Comparison of ENCODE assay signal across 15 cellular contexts in genomic region chr19:7913652-7914051, GRCh38. TPM values are rescaled to one million over a fixed set of nuclear protein-coding genes. Genes with fewer than 3 reads are reported as not detected.
DNase-seq lines count a peak whose midpoint lies in the region; ATAC-seq and TF ChIP-seq lines count a peak whose summit lies in the region.
"Had no signal": no experiment of that assay in that cellular context is flagged by ENCODE, and none has a peak within 500 bp of the region (broad histone marks: within the 10 kb centered on the region; RNA-seq: fewer than 3 reads in every experiment).

No MANE protein-coding gene starts in this region.

- CTCF ChIA-PET in mammary epithelial cell (lab: Charles Lee; ENCODE audit: low non-redundant PET) = no interaction called here
- CTCF ChIA-PET in Panc1 (lab: Charles Lee) = no interaction called here

- in situ Hi-C loops in mammary epithelial cell (cut with MboI; ENCODE audit: low sequenced_read_pairs in 2 of 2) (no loop called here), Panc1 (cut with HindIII; ENCODE audit: low pct_unique_long_range_greater_than_20kb, low sequenced_read_pairs) (no loop called here)

- intact Hi-C loops in mammary epithelial cell (cut with micrococcal nuclease) (no loop called here), breast epithelium (cut with DNase I; ENCODE audit: low total_unique reads) (no loop called here), Panc1 (cut with micrococcal nuclease; ENCODE audit: unreplicated experiment) (no loop called here)

- H3K4me1 Mint-ChIP-seq in neural progenitor cell (peaks cover 11% of the 10 kb centered on the region), nephron progenitor cell (peaks cover 18% of the 10 kb centered on the region)

- dilution Hi-C loops in mammary epithelial cell (cut with HindIII; ENCODE audit: low sequenced_read_pairs) = no loop called here

- H3K9me3 Mint-ChIP-seq in neural progenitor cell (no peaks in the 10 kb centered on the region), nephron progenitor cell (no peaks in the 10 kb centered on the region)
- H3K9me3 Mint-ChIP-seq: CD4-positive, alpha-beta T cell had no signal

- BruUV-seq in mammary epithelial cell (replicated peaks; lab: Mats Ljungman, UMichigan) (TSS peak; percentile 49), Panc1 (replicated peaks; lab: Mats Ljungman, UMichigan) (TSS peak; percentile 92)

- peaks cover 12% of the 10 kb centered on the region for H3K36me3 Mint-ChIP-seq in neural progenitor cell
- peaks cover 20% of the 10 kb centered on the region for H3K36me3 Mint-ChIP-seq in nephron progenitor cell (ENCODE audit: low read depth)

- H3K9me3 ChIP-seq in mammary epithelial cell (replicated peaks; ENCODE audit: insufficient read depth, low read length) (no peaks in the 10 kb centered on the region), breast epithelium (no peaks in the 10 kb centered on the region), Panc1 (ENCODE audit: control insufficient read depth, insufficient read depth, low read depth, low read length) (no peaks in the 10 kb centered on the region), neural progenitor cell (ENCODE audit: low read depth) (no peaks in the 10 kb centered on the region)

- H3K27ac ChIP-seq in mammary epithelial cell (ENCODE audit: insufficient read depth, low read depth, low read length) (no peak overlapping the region), breast epithelium (no peak overlapping the region), Panc1 (ENCODE audit: low read length) (no peak overlapping the region), neural progenitor cell (no peak overlapping the region)

- TF ChIP-seq POLR2A in breast epithelium (IDR thresholded peaks at IDR 0.05) = no peak

- H3K36me3 ChIP-seq in mammary epithelial cell (ENCODE audit: insufficient read depth, low read length) = no peaks in the 10 kb centered on the region
- peaks cover 27% of the 10 kb centered on the region for H3K36me3 ChIP-seq in breast epithelium
- no peaks in the 10 kb centered on the region for H3K36me3 ChIP-seq in Panc1 (ENCODE audit: control insufficient read depth, insufficient read depth, low read length)
- H3K36me3 ChIP-seq in neural progenitor cell = no peaks in the 10 kb centered on the region

- H3K79me2 ChIP-seq in mammary epithelial cell (ENCODE audit: insufficient read depth, low read length) (peaks cover 2% of the 10 kb centered on the region), neural progenitor cell (ENCODE audit: low read depth) (no peaks in the 10 kb centered on the region)

- DNase-seq in mammary epithelial cell = no peak
- no peak for DNase-seq in breast epithelium (ENCODE audit: low spot score in 2 of 2)
- DNase-seq in Panc1 (ENCODE audit: low read depth, low spot score) = no peak
- DNase-seq in neural progenitor cell (ENCODE audit: low spot score) = no peak
- no peak for DNase-seq in nephron progenitor cell
- no peak for DNase-seq in NCI-H446 (lab: John Stamatoyannopoulos, UW)
- DNase-seq: 8988T; ACHN; C1 segment of cervical spinal cord; CD4-positive, alpha-beta T cell; DMS153; DMS79 treated with DMSO at 0.1 percent for 48 hours; EL; H7 had no signal

- POLR2A ChIA-PET in Panc1 (lab: Charles Lee) = interaction anchor here (0.7 kb wide), 1 partner anchor 583 kb away, joined by 3 read pairs; no protein-coding TSS in a partner anchor

- H3K4me3 ChIP-seq in mammary epithelial cell (replicated peaks in 1 of 3; ENCODE audit: insufficient read depth in 1 of 3, low read depth in 2 of 3, low read length in 3 of 3) (no peak overlapping the region), breast epithelium (no peak overlapping the region), Panc1 (ENCODE audit: low read depth in 2 of 2, low read length in 2 of 2) (no peak overlapping the region), neural progenitor cell (no peak overlapping the region)
- H3K4me3 ChIP-seq: GM23338 had no signal

- H3F3A ChIP-seq in neural progenitor cell (ENCODE audit: low read depth) = peaks cover 20% of the 10 kb centered on the region

- no peak overlapping the region for H3K27ac Mint-ChIP-seq in neural progenitor cell
- no peak overlapping the region for H3K27ac Mint-ChIP-seq in nephron progenitor cell
- H3K27ac Mint-ChIP-seq: CD4-positive, alpha-beta T cell; GM23338 had no signal

- 83% methylated on average over 10 of the region's 10 CpGs for WGBS in mammary epithelial cell (ENCODE audit: low coverage, missing lambda C conversion rate)

- ATAC-seq in Panc1 = no peak
- ATAC-seq: GM23338 had no signal

- H2AFZ ChIP-seq in mammary epithelial cell (ENCODE audit: low read depth, low read length) (no peak overlapping the region), neural progenitor cell (replicated peaks) (no peak overlapping the region)
- H2AFZ ChIP-seq: GM23338 had no signal

- TF ChIP-seq CTCF in mammary epithelial cell (conservative IDR thresholded peaks at IDR 0.05 in 1 of 2, IDR thresholded peaks at IDR 0.05 in 1 of 2; ENCODE audit: extremely low read depth in 1 of 2, insufficient read depth in 1 of 2, low read depth in 1 of 2, low read length in 2 of 2) = no peak
- TF ChIP-seq CTCF in breast epithelium (IDR thresholded peaks at IDR 0.05) = no peak
- no peak for TF ChIP-seq CTCF in Panc1 (IDR thresholded peaks at IDR 0.05)
- TF ChIP-seq CTCF in neural progenitor cell (IDR thresholded peaks at IDR 0.05) = no peak
- TF ChIP-seq CTCF in nephron progenitor cell (IDR thresholded peaks at IDR 0.05) = no peak

- no peak overlapping the region for H3K9ac ChIP-seq in mammary epithelial cell (ENCODE audit: insufficient read depth, low read length)
- no peak overlapping the region for H3K9ac ChIP-seq in neural progenitor cell

- peaks cover 32% of the 10 kb centered on the region for H3K27me3 Mint-ChIP-seq in neural progenitor cell (ENCODE audit: insufficient read depth, low read depth)
- peaks cover 52% of the 10 kb centered on the region for H3K27me3 Mint-ChIP-seq in nephron progenitor cell (ENCODE audit: low read depth, poor library complexity)

- H4K20me1 ChIP-seq in mammary epithelial cell (ENCODE audit: insufficient read depth, low read length) = no peaks in the 10 kb centered on the region
- peaks cover 31% of the 10 kb centered on the region for H4K20me1 ChIP-seq in neural progenitor cell (ENCODE audit: low read depth)

- H3K4me1 ChIP-seq in mammary epithelial cell (ENCODE audit: insufficient read depth, low read length) = peaks cover 14% of the 10 kb centered on the region
- peaks cover 9 to 21% of the 10 kb centered on the region in 2 donors for H3K4me1 ChIP-seq in breast epithelium
- peaks cover 10% of the 10 kb centered on the region for H3K4me1 ChIP-seq in Panc1 (ENCODE audit: control insufficient read depth, insufficient read depth, low read length)
- peaks cover 7% of the 10 kb centered on the region for H3K4me1 ChIP-seq in neural progenitor cell

- peaks cover 17% of the 10 kb centered on the region for H3K27me3 ChIP-seq in mammary epithelial cell (ENCODE audit: insufficient read depth, low read length)
- peaks cover 8 to 36% of the 10 kb centered on the region in 2 donors for H3K27me3 ChIP-seq in breast epithelium
- no peaks in the 10 kb centered on the region for H3K27me3 ChIP-seq in Panc1 (ENCODE audit: control insufficient read depth, insufficient read depth, low read length)
- H3K27me3 ChIP-seq in neural progenitor cell = peaks cover 53% of the 10 kb centered on the region

- no peak overlapping the region for H3K4me2 ChIP-seq in mammary epithelial cell (ENCODE audit: insufficient read depth, low read depth, low read length)
- no peak overlapping the region for H3K4me2 ChIP-seq in neural progenitor cell
- H3K4me2 ChIP-seq: GM23338 had no signal

- H3K4me3 Mint-ChIP-seq in neural progenitor cell (peak overlapping the region; percentile 71), nephron progenitor cell (no peak overlapping the region)
- H3K4me3 Mint-ChIP-seq: CD4-positive, alpha-beta T cell; GM23338 had no signal

RNA-seq across cellular contexts. Expression of gene TGFBR3L, which starts 1.0 kb away (rescaled TPM):
- 1 to 10 TPM; 1.2 to 1.4 TPM for total RNA-seq in mammary epithelial cell
- polyA plus RNA-seq in mammary epithelial cell = 0.23 TPM
- not detected for polyA minus RNA-seq in mammary epithelial cell
- total RNA-seq in breast epithelium = 1 to 10 TPM in 1 of 3 donors, not detected in 2; 2.3 TPM
- 12.5 TPM for total RNA-seq in Panc1 (2021; ENCODE audit: unreplicated experiment)
- polyA plus RNA-seq in Panc1 (2012; ENCODE audit: insufficient read length) = 38.6 TPM
- 0.99 and 1.8 TPM in 2 replicates for total RNA-seq in neural progenitor cell (ENCODE audit: low replicate concordance)

RNA-seq across cellular contexts. Expression of gene SNAPC2, which starts 6.5 kb away (rescaled TPM):
- 10 to 100 TPM; 11.2 to 27.2 TPM for total RNA-seq in mammary epithelial cell
- polyA plus RNA-seq in mammary epithelial cell = 11.5 TPM
- polyA minus RNA-seq in mammary epithelial cell = 1.6 TPM
- total RNA-seq in breast epithelium = 10 to 100 TPM; 13.8 to 14.8 (median 13.8) TPM
- 63.0 TPM for total RNA-seq in Panc1 (2021; ENCODE audit: unreplicated experiment)
- polyA plus RNA-seq in Panc1 (2012; ENCODE audit: insufficient read length) = 64.0 TPM
- 5.7 and 20.7 TPM in 2 replicates for total RNA-seq in neural progenitor cell (ENCODE audit: low replicate concordance)

RNA-seq across cellular contexts. Expression of gene MAP2K7, which starts 10.0 kb away (rescaled TPM):
- 10 to 100 TPM; 11.3 to 33.3 TPM for total RNA-seq in mammary epithelial cell
- polyA plus RNA-seq in mammary epithelial cell = 10.7 TPM
- polyA minus RNA-seq in mammary epithelial cell = 4.9 TPM
- total RNA-seq in breast epithelium = 10 to 100 TPM; 13.3 to 17.1 (median 13.8) TPM
- 32.9 TPM for total RNA-seq in Panc1 (2021; ENCODE audit: unreplicated experiment)
- 35.2 TPM for polyA plus RNA-seq in Panc1 (2012; ENCODE audit: insufficient read length)
- 14.4 and 20.7 TPM in 2 replicates for total RNA-seq in neural progenitor cell (ENCODE audit: low replicate concordance)

RNA-seq across cellular contexts. Expression of gene CTXN1, which starts 12.3 kb away (rescaled TPM):
- 10 to 100 TPM in 1 of 2 donors, 1 to 10 TPM in 1; 3.3 to 13.3 TPM for total RNA-seq in mammary epithelial cell
- 2.1 TPM for polyA plus RNA-seq in mammary epithelial cell
- 0.36 TPM for polyA minus RNA-seq in mammary epithelial cell
- 1 to 10 TPM in 2 of 3 donors, under 1 TPM in 1; 0.32 to 9.5 (median 5.6) TPM for total RNA-seq in breast epithelium
- 89.4 TPM for total RNA-seq in Panc1 (2021; ENCODE audit: unreplicated experiment)
- polyA plus RNA-seq in Panc1 (2012; ENCODE audit: insufficient read length) = 269 TPM
- 3.7 and 34.3 TPM in 2 replicates for total RNA-seq in neural progenitor cell (ENCODE audit: low replicate concordance)
- total RNA-seq: CD4-positive, alpha-beta T cell had no signal

RNA-seq across cellular contexts. Expression of gene LRRC8E, which starts 25.3 kb away (rescaled TPM):
- 10 to 100 TPM in 1 of 2 donors, 1 to 10 TPM in 1; 8.5 to 14.2 TPM for total RNA-seq in mammary epithelial cell
- 6.5 TPM for polyA plus RNA-seq in mammary epithelial cell
- 11.8 TPM for polyA minus RNA-seq in mammary epithelial cell
- 10 to 100 TPM in 1 of 3 donors, 1 to 10 TPM in 2; 1.4 to 15.1 (median 6.6) TPM for total RNA-seq in breast epithelium
- total RNA-seq in Panc1 (2021; ENCODE audit: unreplicated experiment) = 5.0 TPM
- 4.4 TPM for polyA plus RNA-seq in Panc1 (2012; ENCODE audit: insufficient read length)
- 0.65 and 1.2 TPM in 2 replicates for total RNA-seq in neural progenitor cell (ENCODE audit: low replicate concordance)
- total RNA-seq: CD4-positive, alpha-beta T cell had no signal
